In genomic region chr3:159814161-159814560, GRCh38 we compare ENCODE assay signal across 11 cellular contexts. TPM values are rescaled to one million over a fixed set of nuclear protein-coding genes. Genes with fewer than 3 reads are reported as not detected.
DNase-seq lines count a peak whose midpoint lies in the region; ATAC-seq and TF ChIP-seq lines count a peak whose summit lies in the region.
"Had no signal": no experiment of that assay in that cellular context is flagged by ENCODE, and none has a peak within 500 bp of the region (broad histone marks: within the 10 kb centered on the region; RNA-seq: fewer than 3 reads in every experiment).

No MANE protein-coding gene starts in this region.

- peaks cover 35% of the 10 kb centered on the region for H3K4me1 ChIP-seq in left ventricle myocardium inferior

- H3K9me3 ChIP-seq in left ventricle myocardium inferior (replicated peaks): no peaks in the 10 kb centered on the region
- H3K9me3 ChIP-seq: right lobe of liver had no signal

- ATAC-seq in esophagus mucosa (peak; percentile 80), GM18873 (IDR thresholded peaks at IDR 0.05; ENCODE audit: low FRiP score, unreplicated experiment) (no peak), GM21528 (IDR thresholded peaks at IDR 0.05; ENCODE audit: low FRiP score, unreplicated experiment) (no peak)

- TF ChIP-seq CTCF in left ventricle myocardium inferior (IDR thresholded peaks at IDR 0.05; ENCODE audit: borderline replicate concordance): no peak

- no peaks in the 10 kb centered on the region for H3K27me3 ChIP-seq in left ventricle myocardium inferior (ENCODE audit: low read depth)
- H3K27me3 ChIP-seq: right lobe of liver had no signal

- intact Hi-C loops in left ventricle myocardium inferior (cut with micrococcal nuclease): no loop called here

- DNase-seq in NCI-H510A treated with DMSO at 0.1 percent for 48 hours (lab: John Stamatoyannopoulos, UW) (peak; percentile 66), NCI-H510A (lab: John Stamatoyannopoulos, UW) (no peak), NCI-H526 treated with DMSO at 0.1 percent for 48 hours (lab: John Stamatoyannopoulos, UW) (peak; percentile 52), ureter (ENCODE audit: low spot score) (peak; percentile 48), left ventricle myocardium inferior (no peak)
- DNase-seq: right lobe of liver; stimulated activated naive CD4-positive, alpha-beta T cell treated with Interleukin-2 at 50 U/mL for 16 hours had no signal

- H3K4me3 ChIP-seq in left ventricle myocardium inferior: no peak overlapping the region
- H3K4me3 ChIP-seq: right lobe of liver had no signal

- no peak overlapping the region for H3K27ac ChIP-seq in left ventricle myocardium inferior (replicated peaks)
- H3K27ac ChIP-seq: right lobe of liver had no signal

- H3K36me3 ChIP-seq in left ventricle myocardium inferior: no peaks in the 10 kb centered on the region
- H3K36me3 ChIP-seq: right lobe of liver had no signal

RNA-seq across cellular contexts. Expression of gene SCHIP1, which starts 25.5 kb away (rescaled TPM):
- total RNA-seq in esophagus mucosa: 1.00 TPM
- total RNA-seq in ureter: 5.8 TPM
- 62.6 TPM for total RNA-seq in left ventricle myocardium inferior
- total RNA-seq: activated T-helper 1 cell treated with anti-CD3 and anti-CD28 coated beads, Interleukin-12 subunit alpha, Interleukin-12 subunit beta, Interleukin-2, Interleukin-4 antibody, amounts not matched to agents 30 ng/mL and 10 ng/mL and 1 ng/mL, durations not matched to agents 14 hours and 24 hours and 36 hours had no signal

Comparison
In these comparisons a context has a peak if more than half of its experiments do, and no peak if none do; other contexts are left out.
1. DNase-seq: peak in NCI-H510A treated with DMSO at 0.1 percent for 48 hours (single experiment), NCI-H526 treated with DMSO at 0.1 percent for 48 hours (single experiment) and ureter (single experiment); none in NCI-H510A (single experiment) and left ventricle myocardium inferior (single experiment).